Comparison of ENCODE assay signal across 8 cellular contexts in the genomic region with DNA sequence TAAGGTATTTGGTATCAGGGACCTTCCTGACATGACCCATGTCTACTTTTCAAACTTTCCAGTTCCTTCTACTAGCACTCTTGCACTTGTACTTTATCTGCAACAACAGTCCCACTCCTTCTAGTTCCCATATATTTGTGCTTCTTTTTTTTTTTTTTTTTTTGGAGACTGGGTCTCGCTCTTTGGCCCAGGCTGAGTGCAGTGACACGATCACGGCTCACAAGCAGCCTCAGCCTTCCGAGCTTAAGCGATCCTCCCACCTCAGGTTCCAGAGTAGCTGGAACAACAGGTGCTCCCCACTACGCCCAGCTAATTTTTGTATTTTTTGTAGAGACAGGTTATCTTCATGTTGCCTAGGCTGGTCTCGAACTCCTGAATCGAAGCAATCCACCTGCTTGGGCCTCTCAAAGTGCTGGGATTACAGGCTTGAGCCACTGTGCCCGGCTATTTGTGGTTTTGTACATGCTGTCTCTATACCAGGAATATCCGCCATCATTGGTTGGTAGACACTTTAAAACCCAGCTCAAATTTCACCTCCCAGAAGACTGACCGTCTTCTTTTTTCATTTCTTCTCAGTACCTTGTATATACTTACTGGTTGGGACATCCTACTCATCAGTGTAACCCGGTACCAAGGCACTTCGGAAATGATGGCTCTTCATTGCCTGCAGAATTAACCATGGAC. TPM values are rescaled to one million over a fixed set of nuclear protein-coding genes. Genes with fewer than 3 reads are reported as not detected.
A peak's percentile ranks its signal among the peaks of the same experiment; 100 is the strongest.
DNase-seq lines count a peak whose midpoint lies in the region; TF ChIP-seq lines count a peak whose summit lies in the region.

No MANE protein-coding gene starts in this region.

- H3K4me1 ChIP-seq in SJSA1 (replicated peaks) = peaks cover 14% of the 10 kb centered on the region

- H3K4me3 ChIP-seq in GM12865 (ENCODE audit: low read depth, low read length) = peak overlapping the region; percentile 74; the same call in 1 of the 2 replicates
- peak overlapping the region; percentile 62 for H3K4me3 ChIP-seq in SJSA1
- peak overlapping the region; percentile 89 for H3K4me3 ChIP-seq in fibroblast of mammary gland (ENCODE audit: control insufficient read depth, low read depth, low read length)
- H3K4me3 ChIP-seq in retinal pigment epithelial cell (ENCODE audit: low read length) = peak overlapping the region; percentile 83

- H3K9me3 ChIP-seq in SJSA1 (replicated peaks) = no peaks in the 10 kb centered on the region

- no peak for TF ChIP-seq CTCF in GM12865 (IDR thresholded peaks at IDR 0.05; ENCODE audit: insufficient read depth, low read depth, low read length, missing control alignments)
- TF ChIP-seq CTCF in fibroblast of mammary gland (conservative IDR thresholded peaks at IDR 0.05; ENCODE audit: control insufficient read depth, insufficient read depth, low read depth, low read length) = no peak
- no peak for TF ChIP-seq CTCF in retinal pigment epithelial cell (conservative IDR thresholded peaks at IDR 0.05; ENCODE audit: low read depth, low read length)
- TF ChIP-seq CTCF in GM10248 (IDR thresholded peaks at IDR 0.05; ENCODE audit: control extremely low read depth, extremely low read depth, low read depth, missing control alignments) = no peak

- peaks cover 31% of the 10 kb centered on the region for H3K36me3 ChIP-seq in SJSA1

- DNase-seq in GM12865 (ENCODE audit: low read depth) (no peak), SJSA1 (ENCODE audit: low read depth in 1 of 2, low spot score in 2 of 2) (no peak), fibroblast of mammary gland (ENCODE audit: low read depth) (no peak), retinal pigment epithelial cell (ENCODE audit: low read depth) (no peak), GF-D8 (lab: John Stamatoyannopoulos, UW) (no peak), GM10248 (ENCODE audit: extremely low spot score) (no peak), RPMI8226 (no peak), putamen (ENCODE audit: low spot score) (no peak)

- H3K27ac ChIP-seq in SJSA1 = no peak overlapping the region; the same call in 1 of the 2 replicates

- no peaks in the 10 kb centered on the region for H3K27me3 ChIP-seq in SJSA1 (replicated peaks)

- CTCF ChIA-PET in GM10248 (lab: Yijun Ruan, JAX) = interaction anchor here (1.3 kb wide), 1 partner anchor 34 kb away, joined by 3 read pairs; no protein-coding TSS in a partner anchor

- POLR2A ChIA-PET in GM10248 (lab: Yijun Ruan, JAX) = interaction anchor here (1.3 kb wide), 1 partner anchor 95 kb away, joined by 3 read pairs; a partner anchor contains a TSS

RNA-seq across cellular contexts. Expression of a gene that starts 1.1 kb away (rescaled TPM):
- 12.6 and 25.3 TPM in 2 replicates for total RNA-seq in SJSA1 (2014; rRNA removed; shearing (Covaris generic))

RNA-seq across cellular contexts. Expression of a gene that starts 48.6 kb away (rescaled TPM):
- 10.2 and 11.9 TPM in 2 replicates for total RNA-seq in SJSA1 (2014; rRNA removed; shearing (Covaris generic))
